ENCODE assay signal across 8 cellular contexts in genomic region chr10:80462986-80463741, GRCh38. TPM values are rescaled to one million over a fixed set of nuclear protein-coding genes. Genes with fewer than 3 reads are reported as not detected.
A peak's percentile ranks its signal among the peaks of the same experiment; 100 is the strongest.
DNase-seq lines count a peak whose midpoint lies in the region; ATAC-seq, FAIRE-seq and TF ChIP-seq lines count a peak whose summit lies in the region.

No MANE protein-coding gene starts in this region.

- dilution Hi-C loops in keratinocyte (cut with MboI; ENCODE audit: extremely low pct_ligation_motif_present, low sequenced_read_pairs) = no loop called here

- peak overlapping the region; percentile 42 for H3K4me2 ChIP-seq in keratinocyte (ENCODE audit: control insufficient read depth, extremely low read depth, insufficient read depth, low read depth, low read length)

- CTCF ChIA-PET in activated CD8-positive, alpha-beta memory T cell treated with anti-CD3 and anti-CD28 coated beads, Interleukin-2, amount 10 ng/mL, durations not matched to agents 7 days and 5 days (lab: Charles Lee) = interaction anchor here (0.6 to 22.0 kb wide), 8 partner anchors 5 to 73 kb away, joined by 3 to 378 read pairs (median 36); no protein-coding TSS in a partner anchor
- CTCF ChIA-PET in activated CD8-positive, alpha-beta T cell treated with anti-CD3 and anti-CD28 coated beads for 36 hours (lab: Charles Lee) = interaction anchor here (1.8 to 37.8 kb wide), 4 partner anchors 8 to 44 kb away, joined by 3 to 1114 read pairs (median 50); no protein-coding TSS in a partner anchor

- peaks cover 16% of the 10 kb centered on the region for H3K36me3 Mint-ChIP-seq in activated CD8-positive, alpha-beta memory T cell treated with anti-CD3 and anti-CD28 coated beads, Interleukin-2, amount 10 ng/mL, durations not matched to agents 7 days and 5 days
- H3K36me3 Mint-ChIP-seq in activated CD8-positive, alpha-beta T cell treated with anti-CD3 and anti-CD28 coated beads for 36 hours (ENCODE audit: low read depth) = peaks cover 23% of the 10 kb centered on the region

- no peaks in the 10 kb centered on the region for H3K27me3 Mint-ChIP-seq in activated CD8-positive, alpha-beta memory T cell treated with anti-CD3 and anti-CD28 coated beads, Interleukin-2, amount 10 ng/mL, durations not matched to agents 7 days and 5 days
- no peaks in the 10 kb centered on the region for H3K27me3 Mint-ChIP-seq in activated CD8-positive, alpha-beta T cell treated with anti-CD3 and anti-CD28 coated beads for 36 hours

- H3K4me3 ChIP-seq in keratinocyte (ENCODE audit: control insufficient read depth in 2 of 3, extremely low read depth in 1 of 3, insufficient read depth in 2 of 3, low read depth in 1 of 3, low read length in 3 of 3) = peak overlapping the region in 1 of 3 experiments; percentile 7
- no peak overlapping the region for H3K4me3 ChIP-seq in thyroid gland (replicated peaks in 1 of 3)

- peak; percentile 52 for FAIRE-seq in keratinocyte (lab: Jason Lieb, UNC)

- H2AFZ ChIP-seq in keratinocyte (ENCODE audit: control insufficient read depth, low read length) = no peak overlapping the region

- peak overlapping the region; percentile 84 for H3K27ac Mint-ChIP-seq in activated CD8-positive, alpha-beta memory T cell treated with anti-CD3 and anti-CD28 coated beads, Interleukin-2, amount 10 ng/mL, durations not matched to agents 7 days and 5 days
- H3K27ac Mint-ChIP-seq in activated CD8-positive, alpha-beta T cell treated with anti-CD3 and anti-CD28 coated beads for 36 hours = peak overlapping the region; percentile 97

- peak overlapping the region; percentile 67 for H3K4me3 Mint-ChIP-seq in activated CD8-positive, alpha-beta memory T cell treated with anti-CD3 and anti-CD28 coated beads, Interleukin-2, amount 10 ng/mL, durations not matched to agents 7 days and 5 days
- peak overlapping the region; percentile 71 for H3K4me3 Mint-ChIP-seq in activated CD8-positive, alpha-beta T cell treated with anti-CD3 and anti-CD28 coated beads for 36 hours

- H3K9ac ChIP-seq in keratinocyte (ENCODE audit: control insufficient read depth, extremely low read depth, insufficient read depth, low read length) = peak overlapping the region; percentile 49

- peak; percentile 31 for ATAC-seq in activated CD8-positive, alpha-beta memory T cell treated with anti-CD3 and anti-CD28 coated beads, Interleukin-2, amount 10 ng/mL, durations not matched to agents 7 days and 5 days
- ATAC-seq in HG03066 (IDR thresholded peaks at IDR 0.05; ENCODE audit: low read depth, unreplicated experiment) (peak; percentile 29), HG02884 (IDR thresholded peaks at IDR 0.05; ENCODE audit: unreplicated experiment) (no peak), HG03457 (IDR thresholded peaks at IDR 0.05; ENCODE audit: unreplicated experiment) (no peak)
- ATAC-seq in activated CD8-positive, alpha-beta T cell treated with anti-CD3 and anti-CD28 coated beads for 36 hours = peak; percentile 34

- H3K4me1 ChIP-seq in keratinocyte (ENCODE audit: control insufficient read depth, extremely low read depth, insufficient read depth, low read length) (peaks cover 99% of the 10 kb centered on the region), thyroid gland (peaks cover 98 to 100% of the 10 kb centered on the region in 2 donors)

- peaks cover 99% of the 10 kb centered on the region for H3K79me2 ChIP-seq in keratinocyte (ENCODE audit: control insufficient read depth, insufficient read depth, low read length)

- peak overlapping the region; percentile 84 for H3K27ac ChIP-seq in keratinocyte (ENCODE audit: control insufficient read depth, insufficient read depth, low read length)
- H3K27ac ChIP-seq in thyroid gland = peak overlapping the region; percentile 64 to 99 (median 93)

- H3K4me1 Mint-ChIP-seq in activated CD8-positive, alpha-beta memory T cell treated with anti-CD3 and anti-CD28 coated beads, Interleukin-2, amount 10 ng/mL, durations not matched to agents 7 days and 5 days = peaks cover 98% of the 10 kb centered on the region
- peaks cover 96% of the 10 kb centered on the region for H3K4me1 Mint-ChIP-seq in activated CD8-positive, alpha-beta T cell treated with anti-CD3 and anti-CD28 coated beads for 36 hours (ENCODE audit: low read depth)

- peaks cover 10% of the 10 kb centered on the region for H3K9me1 ChIP-seq in keratinocyte (ENCODE audit: control insufficient read depth, extremely low read depth, insufficient read depth, low read length)

- no peaks in the 10 kb centered on the region for H3K9me3 Mint-ChIP-seq in activated CD8-positive, alpha-beta memory T cell treated with anti-CD3 and anti-CD28 coated beads, Interleukin-2, amount 10 ng/mL, durations not matched to agents 7 days and 5 days (ENCODE audit: low read depth)
- no peaks in the 10 kb centered on the region for H3K9me3 Mint-ChIP-seq in activated CD8-positive, alpha-beta T cell treated with anti-CD3 and anti-CD28 coated beads for 36 hours

- no peaks in the 10 kb centered on the region for H3K9me3 ChIP-seq in keratinocyte (ENCODE audit: control insufficient read depth, low read depth, low read length)
- H3K9me3 ChIP-seq in thyroid gland = no peaks in the 10 kb centered on the region

- intact Hi-C loops in activated CD8-positive, alpha-beta T cell treated with anti-CD3 and anti-CD28 coated beads for 36 hours (cut with micrococcal nuclease) = no loop called here
- intact Hi-C loops in thyroid gland (cut with DNase I) = no loop called here

- peaks cover 36% of the 10 kb centered on the region for H4K20me1 ChIP-seq in keratinocyte (ENCODE audit: control insufficient read depth, extremely low read depth, insufficient read depth, low read length)

- TF ChIP-seq POLR2A in thyroid gland (IDR thresholded peaks at IDR 0.05) = no peak

- no peak for TF ChIP-seq CTCF in activated CD8-positive, alpha-beta T cell treated with anti-CD3 and anti-CD28 coated beads for 36 hours (IDR thresholded peaks at IDR 0.05)
- TF ChIP-seq CTCF in keratinocyte (optimal IDR thresholded peaks at IDR 0.05 in 1 of 3, IDR thresholded peaks at IDR 0.05 in 1 of 3, conservative IDR thresholded peaks at IDR 0.05 in 1 of 3; ENCODE audit: extremely low read depth in 1 of 3, insufficient read depth in 2 of 3, low read length in 3 of 3) (no peak), thyroid gland (IDR thresholded peaks at IDR 0.05) (no peak)

- POLR2A ChIA-PET in activated CD8-positive, alpha-beta T cell treated with anti-CD3 and anti-CD28 coated beads for 36 hours (lab: Charles Lee) = interaction anchor here (0.8 to 16.7 kb wide), 8 partner anchors 8 to 259 kb away, joined by 3 to 223 read pairs (median 10); no protein-coding TSS in a partner anchor

- DNase-seq in activated CD8-positive, alpha-beta memory T cell treated with anti-CD3 and anti-CD28 coated beads, Interleukin-2, amount 10 ng/mL, durations not matched to agents 7 days and 5 days = peak; percentile 45
- DNase-seq in activated CD8-positive, alpha-beta memory T cell treated with anti-CD3 and anti-CD28 coated beads, Interleukin-2, amount 50 U/mL, for 48 hours = no peak
- DNase-seq in activated CD8-positive, alpha-beta T cell treated with anti-CD3 and anti-CD28 coated beads for 36 hours = peak; percentile 32
- DNase-seq in keratinocyte (ENCODE audit: low read depth, low spot score) (no peak), thyroid gland (no peak)

- WGBS in thyroid gland, 2 donors = 31 to 32% methylated on average over 5 of the region's 5 CpGs

- H3K36me3 ChIP-seq in keratinocyte (ENCODE audit: control insufficient read depth in 2 of 2, extremely low read depth in 1 of 2, insufficient read depth in 2 of 2, low read length in 2 of 2) (peaks cover 10 to 17% of the 10 kb centered on the region in 2 experiments), thyroid gland (no peaks in the 10 kb centered on the region)

- H3K27me3 ChIP-seq in keratinocyte (ENCODE audit: control insufficient read depth, extremely low read depth, insufficient read depth, low read length) = no peaks in the 10 kb centered on the region
- H3K27me3 ChIP-seq in thyroid gland = no peaks in the 10 kb centered on the region

RNA-seq across cellular contexts. Expression of gene TSPAN14, which starts 9.1 kb away (rescaled TPM):
- 100 to 1,000 TPM; 100 to 104 TPM for total RNA-seq in activated CD8-positive, alpha-beta memory T cell treated with anti-CD3 and anti-CD28 coated beads, Interleukin-2, amount 10 ng/mL, durations not matched to agents 7 days and 5 days
- 10 to 100 TPM; 43.9 to 45.5 TPM for total RNA-seq in activated CD8-positive, alpha-beta T cell treated with anti-CD3 and anti-CD28 coated beads for 36 hours
- 71.1 to 191 TPM (median 87.0 TPM) in 3 replicates for polyA plus RNA-seq in keratinocyte
- 24.8 TPM for polyA plus RNA-seq in keratinocyte (2011; ENCODE audit: low read depth)
- 64.9 and 73.6 TPM in 2 replicates for polyA plus RNA-seq in keratinocyte (2011; cell fraction: cytosol; rRNA removed)
- 286 and 296 TPM in 2 replicates for polyA plus RNA-seq in keratinocyte (2011; cell fraction: nucleus; rRNA removed)
- 89.0 and 143 TPM in 2 replicates for polyA plus RNA-seq in keratinocyte (2012; ENCODE audit: low replicate concordance)
- polyA minus RNA-seq in keratinocyte = 94.5 to 356 TPM (median 124 TPM) in 3 replicates
- 73.1 TPM for polyA minus RNA-seq in keratinocyte (2011; cell fraction: cytosol; rRNA and poly(A)+ RNA removed)
- polyA minus RNA-seq in keratinocyte (2011; cell fraction: nucleus; rRNA and poly(A)+ RNA removed) = 118 and 190 TPM in 2 replicates
- total RNA-seq in thyroid gland = 10 to 100 TPM; 61.6 to 83.4 (median 77.9) TPM

RNA-seq across cellular contexts. Expression of gene PRXL2A, which starts 54.8 kb away (rescaled TPM):
- total RNA-seq in activated CD8-positive, alpha-beta memory T cell treated with anti-CD3 and anti-CD28 coated beads, Interleukin-2, amount 10 ng/mL, durations not matched to agents 7 days and 5 days = 10 to 100 TPM in 1 of 2 experiments, 1 to 10 TPM in 1; 8.1 to 12.2 TPM
- total RNA-seq in activated CD8-positive, alpha-beta T cell treated with anti-CD3 and anti-CD28 coated beads for 36 hours = 10 to 100 TPM; 21.0 to 22.7 TPM
- 50.2 to 71.6 TPM (median 53.3 TPM) in 3 replicates for polyA plus RNA-seq in keratinocyte
- polyA plus RNA-seq in keratinocyte (2011; ENCODE audit: low read depth) = 28.2 TPM
- 40.1 and 45.4 TPM in 2 replicates for polyA plus RNA-seq in keratinocyte (2011; cell fraction: cytosol; rRNA removed)
- polyA plus RNA-seq in keratinocyte (2011; cell fraction: nucleus; rRNA removed) = 39.3 and 51.0 TPM in 2 replicates
- 36.5 and 39.4 TPM in 2 replicates for polyA plus RNA-seq in keratinocyte (2012; ENCODE audit: low replicate concordance)
- polyA minus RNA-seq in keratinocyte = 7.6 to 27.0 TPM (median 20.6 TPM) in 3 replicates
- 16.5 TPM for polyA minus RNA-seq in keratinocyte (2011; cell fraction: cytosol; rRNA and poly(A)+ RNA removed)
- polyA minus RNA-seq in keratinocyte (2011; cell fraction: nucleus; rRNA and poly(A)+ RNA removed) = 11.3 and 24.3 TPM in 2 replicates
- total RNA-seq in thyroid gland = 10 to 100 TPM; 68.2 to 93.3 (median 79.7) TPM

Comparison
In these comparisons a context has a peak if more than half of its experiments do, and no peak if none do; other contexts are left out.
1. DNase-seq: peak in activated CD8-positive, alpha-beta memory T cell treated with anti-CD3 and anti-CD28 coated beads, Interleukin-2, amount 10 ng/mL, durations not matched to agents 7 days and 5 days (single experiment) and activated CD8-positive, alpha-beta T cell treated with anti-CD3 and anti-CD28 coated beads for 36 hours (single experiment); none in activated CD8-positive, alpha-beta memory T cell treated with anti-CD3 and anti-CD28 coated beads, Interleukin-2, amount 50 U/mL, for 48 hours (single experiment), keratinocyte (single experiment) and thyroid gland (0 of 2).
2. ATAC-seq: peak in activated CD8-positive, alpha-beta memory T cell treated with anti-CD3 and anti-CD28 coated beads, Interleukin-2, amount 10 ng/mL, durations not matched to agents 7 days and 5 days (single experiment), HG03066 (single experiment) and activated CD8-positive, alpha-beta T cell treated with anti-CD3 and anti-CD28 coated beads for 36 hours (single experiment); none in HG02884 (single experiment) and HG03457 (single experiment).